1 cellular context compared by ENCODE assay signal in the genomic region with DNA sequence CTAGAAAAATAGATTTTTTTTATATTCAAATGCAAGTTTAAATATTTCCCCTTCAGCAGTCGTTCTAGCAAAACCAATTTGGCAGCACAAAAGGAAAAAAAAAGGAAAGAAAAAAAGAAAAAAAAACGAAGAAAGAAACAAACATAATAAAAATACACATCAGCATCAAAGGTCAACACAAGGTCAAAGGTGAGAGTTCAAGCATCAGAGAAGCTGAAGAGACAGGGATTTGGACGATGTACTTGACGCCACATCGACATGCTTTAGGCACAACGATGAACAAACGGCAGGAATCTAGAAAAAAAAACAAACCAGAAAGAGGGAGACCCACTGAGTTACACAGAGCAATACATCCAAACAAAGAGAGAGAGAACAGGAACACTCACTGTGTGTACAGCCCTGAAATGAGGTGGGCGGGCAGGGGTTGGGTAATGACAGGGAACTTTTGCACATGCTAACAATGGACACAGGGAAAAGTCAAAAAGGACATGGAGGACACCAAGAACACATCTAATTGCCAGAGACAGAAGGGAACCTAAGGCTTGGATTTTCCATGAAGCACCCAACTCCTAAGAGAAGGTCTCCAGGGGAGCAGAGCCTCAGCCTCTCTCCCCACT.
A peak's percentile ranks its signal among the peaks of the same experiment; 100 is the strongest.
TF ChIP-seq lines count a peak whose summit lies in the region.

No MANE protein-coding gene starts in this region.

TF ChIP-seq in HepG2, 621 proteins besides CTCF, POLR2A, EP300 and RAD21:
- peak; percentile 47 for TF ChIP-seq RBM22 (optimal IDR thresholded peaks at IDR 0.05; ENCODE audit: low read length)
- TF ChIP-seq NR2F6 (IDR thresholded peaks at IDR 0.05): peak; percentile 47; the same call in 1 of the 2 replicates
- no peak for TF ChIP-seq NR2F6 (CRISPR knock-in tag; IDR thresholded peaks at IDR 0.05)
- TF ChIP-seq NR2C2 (CRISPR knock-in tag; IDR thresholded peaks at IDR 0.05; ENCODE audit: borderline replicate concordance): peak; percentile 59
- TF ChIP-seq MXI1 (IDR thresholded peaks at IDR 0.05; ENCODE audit: borderline replicate concordance, low read depth, low read length): no peak
